In genomic region chr6:107786709-107787588, GRCh38 we compare ENCODE assay signal across 9 cellular contexts. TPM values are rescaled to one million over a fixed set of nuclear protein-coding genes. Genes with fewer than 3 reads are reported as not detected.
DNase-seq lines count a peak whose midpoint lies in the region; ATAC-seq and TF ChIP-seq lines count a peak whose summit lies in the region.
"Had no signal": no experiment of that assay in that cellular context is flagged by ENCODE, and none has a peak within 500 bp of the region (broad histone marks: within the 10 kb centered on the region; RNA-seq: fewer than 3 reads in every experiment).

No MANE protein-coding gene starts in this region.

- no peak overlapping the region for H2AK5ac ChIP-seq in H9 (ENCODE audit: insufficient read length, low read length)

- H3K4me1 Mint-ChIP-seq in nephron = peaks cover 56% of the 10 kb centered on the region
- no peaks in the 10 kb centered on the region for H3K4me1 Mint-ChIP-seq in H9

- H3K36me3 Mint-ChIP-seq in nephron (ENCODE audit: low read depth) (no peaks in the 10 kb centered on the region), H9 (ENCODE audit: insufficient read depth in 1 of 3, low read depth in 3 of 3) (no peaks in the 10 kb centered on the region)

- no peaks in the 10 kb centered on the region for H3K9me3 Mint-ChIP-seq in nephron
- no peaks in the 10 kb centered on the region; a peak in 1 of 5 replicates for H3K9me3 Mint-ChIP-seq in H9

- no peak overlapping the region for H3T11ph ChIP-seq in H9 (ENCODE audit: low read length)

- H2BK120ac ChIP-seq in H9 (ENCODE audit: low read depth, low read length, poor library complexity, severe bottlenecking) = no peak overlapping the region

- no peak overlapping the region for H2BK15ac ChIP-seq in H9 (ENCODE audit: low read depth, low read length)

- H3K4me1 ChIP-seq in suprapubic skin (no peaks in the 10 kb centered on the region), H9 (ENCODE audit: insufficient read depth, low read length) (no peaks in the 10 kb centered on the region)

- TF ChIP-seq EP300 in suprapubic skin (IDR thresholded peaks at IDR 0.05) = no peak

- H3K18ac ChIP-seq in H9 (ENCODE audit: insufficient read length, low read depth, low read length) = no peak overlapping the region

- no peak overlapping the region for H4K91ac ChIP-seq in H9 (ENCODE audit: insufficient read length, low read depth, low read length)

- no peak overlapping the region for H3K14ac ChIP-seq in H9 (ENCODE audit: insufficient read depth, low read length)

- peak overlapping the region in 1 of 3 experiments; percentile 7 for H3K4me3 Mint-ChIP-seq in nephron
- no peak overlapping the region for H3K4me3 Mint-ChIP-seq in H9

- WGBS in suprapubic skin = 53% methylated on average over 10 of the region's 10 CpGs
- WGBS in H9 (ENCODE audit: extremely low coverage, insufficient read length, low lambda C conversion rate) = no CpG with 5 or more reads among the region's 10 CpGs

- no peak overlapping the region for H2BK20ac ChIP-seq in H9 (ENCODE audit: low read depth, low read length, poor library complexity, severe bottlenecking)

- TF ChIP-seq CTCF in nephron (IDR thresholded peaks at IDR 0.05; ENCODE audit: unreplicated experiment in 3 of 3) (no peak), suprapubic skin (IDR thresholded peaks at IDR 0.05) (no peak), H9 (conservative IDR thresholded peaks at IDR 0.05) (no peak)

- H2AFZ ChIP-seq in H9 (ENCODE audit: low read length) = no peak overlapping the region

- no peak overlapping the region for H4K5ac ChIP-seq in H9 (ENCODE audit: insufficient read length, low read depth, low read length)

- H3K27ac ChIP-seq in suprapubic skin (no peak overlapping the region), H9 (ENCODE audit: insufficient read length, low read depth, low read length) (no peak overlapping the region)

- TF ChIP-seq POLR2A in suprapubic skin (IDR thresholded peaks at IDR 0.05) = no peak

- H4K8ac ChIP-seq in H9 (replicated peaks; ENCODE audit: insufficient read length, low read depth, low read length) = no peak overlapping the region

- no peaks in the 10 kb centered on the region for H3K79me2 ChIP-seq in H9 (ENCODE audit: insufficient read depth, low read length)

- H3K79me1 ChIP-seq in H9 (ENCODE audit: insufficient read depth, low read depth, low read length, poor library complexity, severe bottlenecking) = no peaks in the 10 kb centered on the region

- no peak overlapping the region for H3K23ac ChIP-seq in H9 (ENCODE audit: insufficient read length, low read depth, low read length)

- H3K4me3 ChIP-seq in suprapubic skin = no peak overlapping the region

- H3K56ac ChIP-seq in H9 (ENCODE audit: insufficient read length, low read depth, low read length) = no peak overlapping the region

- no peaks in the 10 kb centered on the region for H4K20me1 ChIP-seq in H9 (ENCODE audit: control insufficient read depth, insufficient read depth, insufficient read length)

- no peak overlapping the region for H3K4ac ChIP-seq in H9 (ENCODE audit: low read depth, low read length)

- no peak overlapping the region for H3K9ac ChIP-seq in H9 (ENCODE audit: extremely low read depth, insufficient read length, low read length)

- no peak overlapping the region for H2BK5ac ChIP-seq in H9 (ENCODE audit: insufficient read length, low read length)

- H3K27ac Mint-ChIP-seq in nephron (peak overlapping the region; percentile 79 to 93 (median 85)), H9 (no peak overlapping the region)

- peaks cover 4% of the 10 kb centered on the region for H3K27me3 Mint-ChIP-seq in nephron (ENCODE audit: low read depth)
- peaks cover 1% of the 10 kb centered on the region for H3K27me3 Mint-ChIP-seq in H9 (ENCODE audit: low read depth)

- no peaks in the 10 kb centered on the region for H3K23me2 ChIP-seq in H9 (ENCODE audit: insufficient read length, low read depth, low read length, poor library complexity, severe bottlenecking)

- no peak overlapping the region for H3K4me2 ChIP-seq in H9 (ENCODE audit: insufficient read depth, insufficient read length, low read length)

- H3K9me3 ChIP-seq in suprapubic skin (no peaks in the 10 kb centered on the region), H9 (ENCODE audit: control insufficient read depth, low read depth, low read length) (no peaks in the 10 kb centered on the region)

- no peak overlapping the region for H2BK12ac ChIP-seq in H9 (ENCODE audit: insufficient read length, low read depth, low read length)

- H3K27me3 ChIP-seq in suprapubic skin (peaks cover 14% of the 10 kb centered on the region), H9 (ENCODE audit: insufficient read depth, low read length) (no peaks in the 10 kb centered on the region)

- H3K36me3 ChIP-seq in suprapubic skin = no peaks in the 10 kb centered on the region

- peak; percentile 12 for DNase-seq in RPMI8226
- DNase-seq in suprapubic skin (ENCODE audit: low spot score in 2 of 2) = no peak
- no peak for DNase-seq in H9
- no peak for DNase-seq in C1 segment of cervical spinal cord (lab: John Stamatoyannopoulos, UW)
- DNase-seq in GM03348 (ENCODE audit: low spot score) = no peak

- peak; percentile 72 for ATAC-seq in GM18909 (IDR thresholded peaks at IDR 0.05; ENCODE audit: poor library complexity, unreplicated experiment)
- peak; percentile 63 for ATAC-seq in HG02763 (IDR thresholded peaks at IDR 0.05; ENCODE audit: unreplicated experiment)
- ATAC-seq: HCT116 had no signal

RNA-seq across cellular contexts. Expression of gene SCML4, which starts 37.2 kb away (rescaled TPM):
- total RNA-seq in suprapubic skin (1 to 10 TPM in 1 of 4 donors, under 1 TPM in 2, not detected in 1; 0.42 to 1.6 (median 0.89) TPM), H9 (2021) (not detected in 2 replicates)

Comparison
In these comparisons a context has a peak if more than half of its experiments do, and no peak if none do; other contexts are left out.
1. H3K27ac Mint-ChIP-seq: peak in nephron (3 of 3); none in H9 (0 of 3).